22 cellular contexts compared by ENCODE assay signal in genomic region chr6:167568407-167569024, GRCh38.
DNase-seq lines count a peak whose midpoint lies in the region; ATAC-seq and TF ChIP-seq lines count a peak whose summit lies in the region.
"Had no signal": no experiment of that assay in that cellular context is flagged by ENCODE, and none has a peak within 500 bp of the region (broad histone marks: within the 10 kb centered on the region; RNA-seq: fewer than 3 reads in every experiment).

No MANE protein-coding gene starts in this region.

- in situ Hi-C loops in brain microvascular endothelial cell (cut with HindIII; ENCODE audit: low pct_ligation_motif_present, low sequenced_read_pairs) = no loop called here

- no peak overlapping the region for H2BK120ac ChIP-seq in H9 (ENCODE audit: low read depth, low read length, poor library complexity, severe bottlenecking)

- POLR2A ChIA-PET in naive thymus-derived CD8-positive, alpha-beta T cell (lab: Charles Lee) = no interaction called here

- WGBS in spleen, 5 donors = 86 to 92% (median 88%) methylated on average over 18 of the region's 18 CpGs
- no CpG with 5 or more reads among the region's 18 CpGs for WGBS in H9 (ENCODE audit: extremely low coverage, insufficient read length, low lambda C conversion rate)

- H3K9me3 Mint-ChIP-seq in nephron = no peaks in the 10 kb centered on the region
- H3K9me3 Mint-ChIP-seq in H9 = no peaks in the 10 kb centered on the region
- H3K9me3 Mint-ChIP-seq in naive thymus-derived CD8-positive, alpha-beta T cell = peaks cover 0 to 2% (median 0%) of the 10 kb centered on the region in 9 donors

- H3K4me3 Mint-ChIP-seq in nephron (no peak overlapping the region), H9 (no peak overlapping the region)
- no peak overlapping the region for H3K4me3 Mint-ChIP-seq in naive thymus-derived CD8-positive, alpha-beta T cell
- H3K4me3 Mint-ChIP-seq: CD8-positive, alpha-beta memory T cell; IgD-negative memory B cell had no signal

- no peak overlapping the region for H3K4ac ChIP-seq in H9 (ENCODE audit: low read depth, low read length)

- H3K36me3 ChIP-seq in right atrium auricular region (no peaks in the 10 kb centered on the region), spleen (no peaks in the 10 kb centered on the region), brain microvascular endothelial cell (replicated peaks) (no peaks in the 10 kb centered on the region)

- no peak overlapping the region for H3T11ph ChIP-seq in H9 (ENCODE audit: low read length)

- no peak overlapping the region for H2BK12ac ChIP-seq in H9 (ENCODE audit: insufficient read length, low read depth, low read length)

- H2BK5ac ChIP-seq in H9 (ENCODE audit: insufficient read length, low read length) = no peak overlapping the region

- no peaks in the 10 kb centered on the region for H3K79me1 ChIP-seq in H9 (ENCODE audit: insufficient read depth, low read depth, low read length, poor library complexity, severe bottlenecking)

- no peak overlapping the region for H3K14ac ChIP-seq in H9 (ENCODE audit: insufficient read depth, low read length)

- DNase-seq in cardiac septum (ENCODE audit: low spot score) (peak; percentile 58), right atrium auricular region (ENCODE audit: low spot score) (no peak), spleen (no peak), brain microvascular endothelial cell (no peak), H9 (no peak)
- DNase-seq in naive thymus-derived CD8-positive, alpha-beta T cell = no peak
- DNase-seq: Calu3; CD8-positive, alpha-beta memory T cell; DMS53; EL; GF-D8; NCI-H1105; NCI-H2029 treated with DMSO at 0.1 percent for 48 hours; NCI-H226; NCI-H510A treated with DMSO at 0.1 percent for 48 hours; NCI-H774; NK-92 treated with Interleukin-12 subunit alpha and Interleukin-12 subunit beta, amount 100 ng/mL, for 24 hours; SIG-M5 had no signal

- ATAC-seq in naive thymus-derived CD8-positive, alpha-beta T cell = no peak

- H3K4me3 ChIP-seq in right atrium auricular region (no peak overlapping the region), spleen (no peak overlapping the region), brain microvascular endothelial cell (ENCODE audit: low read depth, low read length) (no peak overlapping the region)

- no peak overlapping the region for H2AK5ac ChIP-seq in H9 (ENCODE audit: insufficient read length, low read length)

- H4K91ac ChIP-seq in H9 (ENCODE audit: insufficient read length, low read depth, low read length) = no peak overlapping the region

- peak overlapping the region in 2 of 3 experiments; percentile 22 to 95 for H3K27ac Mint-ChIP-seq in nephron
- H3K27ac Mint-ChIP-seq in H9 = no peak overlapping the region
- no peak overlapping the region for H3K27ac Mint-ChIP-seq in naive thymus-derived CD8-positive, alpha-beta T cell
- H3K27ac Mint-ChIP-seq: CD8-positive, alpha-beta memory T cell; IgD-negative memory B cell had no signal

- no peak overlapping the region for H3K27ac ChIP-seq in right atrium auricular region
- peak overlapping the region in 6 of 8 donors; percentile 55 to 86 (median 85) for H3K27ac ChIP-seq in spleen
- no peak overlapping the region for H3K27ac ChIP-seq in brain microvascular endothelial cell
- no peak overlapping the region for H3K27ac ChIP-seq in H9 (ENCODE audit: insufficient read length, low read depth, low read length)
- H3K27ac ChIP-seq: C4-2B, RWPE1 had no signal

- H3K27me3 Mint-ChIP-seq in nephron (ENCODE audit: low read depth) = peaks cover 27% of the 10 kb centered on the region
- peaks cover 6% of the 10 kb centered on the region for H3K27me3 Mint-ChIP-seq in H9 (ENCODE audit: low read depth)
- peaks cover 2 to 20% (median 12%) of the 10 kb centered on the region in 5 donors for H3K27me3 Mint-ChIP-seq in naive thymus-derived CD8-positive, alpha-beta T cell

- intact Hi-C loops in cardiac septum (cut with DNase I) = no loop called here
- intact Hi-C loops in spleen (cut with DNase I; ENCODE audit: low total_unique reads) = no loop called here

- H4K8ac ChIP-seq in H9 (replicated peaks; ENCODE audit: insufficient read length, low read depth, low read length) = no peak overlapping the region

- H4K20me1 ChIP-seq in H9 (ENCODE audit: control insufficient read depth, insufficient read depth, insufficient read length) = no peaks in the 10 kb centered on the region

- H3K9ac ChIP-seq in H9 (ENCODE audit: extremely low read depth, insufficient read length, low read length) = no peak overlapping the region

- H3K9me3 ChIP-seq in right atrium auricular region (no peaks in the 10 kb centered on the region), spleen (no peaks in the 10 kb centered on the region), H9 (ENCODE audit: control insufficient read depth, low read depth, low read length) (no peaks in the 10 kb centered on the region)

- H2BK15ac ChIP-seq in H9 (ENCODE audit: low read depth, low read length) = no peak overlapping the region

- no peaks in the 10 kb centered on the region for H3K23me2 ChIP-seq in H9 (ENCODE audit: insufficient read length, low read depth, low read length, poor library complexity, severe bottlenecking)

- TF ChIP-seq POLR2A in spleen (IDR thresholded peaks at IDR 0.05) = no peak

- H3K27me3 ChIP-seq in right atrium auricular region (no peaks in the 10 kb centered on the region), spleen (replicated peaks in 1 of 7) (no peaks in the 10 kb centered on the region), brain microvascular endothelial cell (replicated peaks) (no peaks in the 10 kb centered on the region), H9 (ENCODE audit: insufficient read depth, low read length) (no peaks in the 10 kb centered on the region)

- H3K36me3 Mint-ChIP-seq in nephron (ENCODE audit: low read depth) (no peaks in the 10 kb centered on the region), H9 (ENCODE audit: insufficient read depth in 1 of 3, low read depth in 3 of 3) (no peaks in the 10 kb centered on the region)
- H3K36me3 Mint-ChIP-seq in naive thymus-derived CD8-positive, alpha-beta T cell = no peaks in the 10 kb centered on the region
- H3K36me3 Mint-ChIP-seq: IgD-negative memory B cell had no signal

- H3K79me2 ChIP-seq in H9 (ENCODE audit: insufficient read depth, low read length) = no peaks in the 10 kb centered on the region

- H3K4me1 ChIP-seq in right atrium auricular region (peaks cover 0 to 34% of the 10 kb centered on the region in 2 donors), spleen (peaks cover 5 to 47% (median 15%) of the 10 kb centered on the region in 6 donors), H9 (ENCODE audit: insufficient read depth, low read length) (no peaks in the 10 kb centered on the region; the same call in 1 of the 2 replicates)

- H3K56ac ChIP-seq in H9 (ENCODE audit: insufficient read length, low read depth, low read length) = no peak overlapping the region

- peaks cover 63% of the 10 kb centered on the region for H3K4me1 Mint-ChIP-seq in nephron
- H3K4me1 Mint-ChIP-seq in H9 = peaks cover 0 to 12% of the 10 kb centered on the region in 2 experiments; a peak in 3 of 4 replicates
- no peaks in the 10 kb centered on the region for H3K4me1 Mint-ChIP-seq in naive thymus-derived CD8-positive, alpha-beta T cell
- H3K4me1 Mint-ChIP-seq: CD8-positive, alpha-beta memory T cell had no signal

- TF ChIP-seq CTCF in right atrium auricular region (IDR thresholded peaks at IDR 0.05) = no peak
- no peak for TF ChIP-seq CTCF in nephron (IDR thresholded peaks at IDR 0.05; ENCODE audit: unreplicated experiment in 3 of 3)
- no peak for TF ChIP-seq CTCF in spleen (IDR thresholded peaks at IDR 0.05 in 8 of 11, conservative IDR thresholded peaks at IDR 0.05 in 3 of 11)
- TF ChIP-seq CTCF in brain microvascular endothelial cell (IDR thresholded peaks at IDR 0.05; ENCODE audit: low read depth, low read length, missing control alignments) = no peak
- no peak for TF ChIP-seq CTCF in H9 (conservative IDR thresholded peaks at IDR 0.05)

- no peak overlapping the region for H2AFZ ChIP-seq in H9 (ENCODE audit: low read length)

- no peak overlapping the region for H3K18ac ChIP-seq in H9 (ENCODE audit: insufficient read length, low read depth, low read length)

- no peak overlapping the region for H3K23ac ChIP-seq in H9 (ENCODE audit: insufficient read length, low read depth, low read length)

- no peak overlapping the region for H2BK20ac ChIP-seq in H9 (ENCODE audit: low read depth, low read length, poor library complexity, severe bottlenecking)

- H3K4me2 ChIP-seq in H9 (ENCODE audit: insufficient read depth, insufficient read length, low read length) = no peak overlapping the region

- H4K5ac ChIP-seq in H9 (ENCODE audit: insufficient read length, low read depth, low read length) = no peak overlapping the region

Comparison
In these comparisons a context has a peak if more than half of its experiments do, and no peak if none do; other contexts are left out.
1. H3K27ac ChIP-seq: peak in spleen (6 of 8); none in right atrium auricular region (0 of 2), brain microvascular endothelial cell (single experiment) and H9 (single experiment).
2. H3K27ac Mint-ChIP-seq: peak in nephron (2 of 3); none in H9 (0 of 3) and naive thymus-derived CD8-positive, alpha-beta T cell (0 of 10).